In the genomic region with DNA sequence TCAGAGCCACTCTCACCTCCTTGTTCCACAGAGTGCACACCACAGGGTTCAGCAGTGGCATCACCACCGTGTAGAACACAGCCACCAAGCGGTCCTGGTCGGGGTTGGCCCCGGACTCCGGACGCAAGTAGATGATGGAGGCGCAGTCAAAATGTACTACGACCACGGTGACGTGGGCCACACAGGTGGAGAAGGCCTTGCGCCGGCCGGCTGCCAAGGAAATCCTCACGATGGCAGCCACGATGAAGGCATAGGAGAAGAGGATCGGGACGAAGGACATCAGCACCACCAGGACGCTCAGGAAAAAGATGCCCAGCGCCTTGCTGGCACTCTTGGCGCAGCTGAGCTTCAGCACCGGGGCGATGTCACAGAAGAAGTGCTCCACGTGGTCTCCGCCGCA, we compare ENCODE assay signal across 8 cellular contexts. TPM values are rescaled to one million over a fixed set of nuclear protein-coding genes. Genes with fewer than 3 reads are reported as not detected.
"Had no signal": no experiment of that assay in that cellular context is flagged by ENCODE, and none has a peak within 500 bp of the region (broad histone marks: within the 10 kb centered on the region; RNA-seq: fewer than 3 reads in every experiment).

No MANE protein-coding gene starts in this region.

- ATAC-seq: HepG2, K562 had no signal

- H2AFZ ChIP-seq: GM23248 had no signal

- H3K27ac ChIP-seq: GM23248 had no signal

- H3K9ac ChIP-seq: GM23248 had no signal

- FAIRE-seq: H54, HepG2, K562 had no signal

- H3K4me3 ChIP-seq: GM23248, K562 had no signal

- H3K4me3 Mint-ChIP-seq: H9 had no signal

- DNase-seq: GM23248, GOT3, H9, HCEC 1CT had no signal

RNA-seq across cellular contexts. Expression of a gene that starts 33.9 kb away (rescaled TPM):
- polyA plus RNA-seq: K562 had no signal

RNA-seq across cellular contexts. Expression of a gene that starts 59.1 kb away (rescaled TPM):
- total RNA-seq: GM23248, H9, HepG2, HT1080, K562 had no signal
- polyA plus RNA-seq: GM23248, HepG2, K562 had no signal
